Comparison of ENCODE assay signal across 11 cellular contexts in the genomic region with DNA sequence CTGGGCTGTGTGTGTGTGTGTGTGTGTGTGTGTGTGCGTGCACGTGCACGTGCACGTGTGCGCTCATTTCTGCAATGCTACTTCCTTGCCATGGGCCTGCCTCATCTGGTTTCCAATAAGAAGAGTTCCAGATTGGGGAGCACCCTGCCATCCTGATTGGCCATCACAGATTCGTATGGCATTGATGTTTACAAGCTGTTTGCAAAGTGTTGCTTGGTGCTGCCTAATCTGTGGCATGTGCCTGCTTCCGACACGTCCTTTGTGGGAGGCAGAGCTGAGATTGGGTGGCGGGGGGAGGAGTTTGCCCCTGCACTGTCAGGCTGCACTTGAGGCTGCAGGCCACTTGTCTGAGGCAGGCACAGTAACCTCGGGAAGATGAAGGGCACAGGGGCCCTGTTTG. TPM values are rescaled to one million over a fixed set of nuclear protein-coding genes. Genes with fewer than 3 reads are reported as not detected.
DNase-seq lines count a peak whose midpoint lies in the region; ATAC-seq, FAIRE-seq and TF ChIP-seq lines count a peak whose summit lies in the region.
"Had no signal": no experiment of that assay in that cellular context is flagged by ENCODE, and none has a peak within 500 bp of the region (broad histone marks: within the 10 kb centered on the region; RNA-seq: fewer than 3 reads in every experiment).

No MANE protein-coding gene starts in this region.

- no peaks in the 10 kb centered on the region for H3K27me3 ChIP-seq in transverse colon
- H3K27me3 ChIP-seq: adrenal gland had no signal

- ATAC-seq in activated CD4-positive, CD25-positive, alpha-beta regulatory T cell treated with anti-CD3 and anti-CD28 coated beads, Interleukin-2, amount 50 U/mL, for 24 hours, result no peak

- in situ Hi-C loops in transverse colon (cut with MboI; ENCODE audit: low pct_ligation_motif_present in 1 of 4, low pct_unique_long_range_greater_than_20kb in 1 of 4, low sequenced_read_pairs in 3 of 4), result no loop called here

- H3K4me1 ChIP-seq in transverse colon, result peaks cover 0 to 19% (median 5%) of the 10 kb centered on the region in 4 donors

- H3K9me3 ChIP-seq in transverse colon, result no peaks in the 10 kb centered on the region
- H3K9me3 ChIP-seq: adrenal gland had no signal

- peak; percentile 98 for FAIRE-seq in HTR-8/SVneo (lab: Jason Lieb, UNC)

- WGBS in transverse colon (ENCODE audit: low coverage in 1 of 2), 2 donors, result 27 to 77% methylated on average over 3 to 10 of the region's 10 CpGs

- TF ChIP-seq POLR2A in transverse colon (IDR thresholded peaks at IDR 0.05), result no peak

- H3K4me3 ChIP-seq in coronary artery (no peak overlapping the region), transverse colon (no peak overlapping the region)
- H3K4me3 ChIP-seq: adrenal gland had no signal

- no peak for TF ChIP-seq EP300 in transverse colon (IDR thresholded peaks at IDR 0.05; ENCODE audit: low read depth)

- no peak for TF ChIP-seq CTCF in coronary artery (IDR thresholded peaks at IDR 0.05)
- no peak for TF ChIP-seq CTCF in transverse colon (IDR thresholded peaks at IDR 0.05)

- no peak for DNase-seq in HTR-8/SVneo (ENCODE audit: insufficient read length, low spot score)
- no peak for DNase-seq in coronary artery (ENCODE audit: low spot score)
- DNase-seq in left kidney (ENCODE audit: low read depth, low spot score), result peak; percentile 38
- DNase-seq in transverse colon, result no peak
- DNase-seq in stimulated activated naive CD4-positive, alpha-beta T cell (lab: John Stamatoyannopoulos, UW), result no peak
- no peak for DNase-seq in UCSD-AML1 (lab: John Stamatoyannopoulos, UW; ENCODE audit: unreplicated experiment)
- DNase-seq: Karpas-422, NCI-H69, SW 1271 had no signal

- intact Hi-C loops in transverse colon (cut with DNase I; ENCODE audit: low total_unique reads), result no loop called here

- H3K27ac ChIP-seq in coronary artery, result peak overlapping the region; percentile 68 to 89
- H3K27ac ChIP-seq in transverse colon, result peak overlapping the region; percentile 8 to 51 (median 34)

- no peaks in the 10 kb centered on the region for H3K36me3 ChIP-seq in transverse colon
- H3K36me3 ChIP-seq: adrenal gland had no signal

RNA-seq across cellular contexts. Expression of a gene that starts 39.2 kb away (rescaled TPM):
- 10 to 100 TPM; 15.3 to 40.2 (median 22.3) TPM for total RNA-seq in transverse colon
